In genomic region chr18:57621252-57621607, GRCh38 we compare ENCODE assay signal across 8 cellular contexts. TPM values are rescaled to one million over a fixed set of nuclear protein-coding genes. Genes with fewer than 3 reads are reported as not detected.
A peak's percentile ranks its signal among the peaks of the same experiment; 100 is the strongest.
DNase-seq lines count a peak whose midpoint lies in the region; ATAC-seq and TF ChIP-seq lines count a peak whose summit lies in the region.

No MANE protein-coding gene starts in this region.

- H3K9me3 ChIP-seq in lung (ENCODE audit: control insufficient read depth in 2 of 2, insufficient read depth in 1 of 2, low read length in 1 of 2): no peaks in the 10 kb centered on the region
- no peaks in the 10 kb centered on the region for H3K9me3 ChIP-seq in upper lobe of right lung

- 0 to 1% methylated on average over 17 to 20 of the region's 20 CpGs for WGBS in lung, 2 donors

- H3K27ac ChIP-seq in cingulate gyrus (ENCODE audit: low read depth, low read length) (peak overlapping the region; percentile 88), lung (ENCODE audit: low read depth in 1 of 2, low read length in 1 of 2) (peak overlapping the region; percentile 95 to 96), upper lobe of right lung (peak overlapping the region; percentile 94)

- DNase-seq in NCI-H2227 (lab: John Stamatoyannopoulos, UW; ENCODE audit: unreplicated experiment): peak; percentile 48
- DNase-seq in NCI-H2227 treated with DMSO at 0.1 percent for 48 hours (lab: John Stamatoyannopoulos, UW): no peak
- peak; percentile 47 for DNase-seq in NAMALWA (ENCODE audit: low spot score)
- peak; percentile 33 for DNase-seq in lung (ENCODE audit: low spot score)
- DNase-seq in upper lobe of right lung: no peak
- no peak for DNase-seq in NCI-H510A treated with DMSO at 0.1 percent for 48 hours (lab: John Stamatoyannopoulos, UW)

- intact Hi-C loops in upper lobe of right lung (cut with DNase I): no loop called here

- ATAC-seq in GM21825 (IDR thresholded peaks at IDR 0.05; ENCODE audit: unreplicated experiment) (peak; percentile 18), lung (ENCODE audit: insufficient read depth, low FRiP score) (peak; percentile 6), upper lobe of right lung (peak; percentile 38)

- peaks cover 0 to 7% of the 10 kb centered on the region in 2 donors for H3K4me1 ChIP-seq in lung (ENCODE audit: control insufficient read depth in 2 of 2, insufficient read depth in 2 of 2, low read length in 2 of 2)
- H3K4me1 ChIP-seq in upper lobe of right lung: peaks cover 7% of the 10 kb centered on the region

- H3K36me3 ChIP-seq in lung (ENCODE audit: control insufficient read depth in 2 of 2, insufficient read depth in 2 of 2, low read length in 2 of 2) (peaks cover 0 to 12% of the 10 kb centered on the region in 2 donors), upper lobe of right lung (peaks cover 8% of the 10 kb centered on the region)

- H3K4me3 ChIP-seq in lung (peak overlapping the region; percentile 75), upper lobe of right lung (peak overlapping the region; percentile 86)

- H3K27me3 ChIP-seq in lung (ENCODE audit: control insufficient read depth, insufficient read depth) (no peaks in the 10 kb centered on the region), upper lobe of right lung (no peaks in the 10 kb centered on the region)

- TF ChIP-seq CTCF in lung (IDR thresholded peaks at IDR 0.05; ENCODE audit: control extremely low read depth, extremely low read depth) (no peak), upper lobe of right lung (IDR thresholded peaks at IDR 0.05) (no peak)

RNA-seq across cellular contexts. Expression of gene NARS1, which starts 0.4 kb away (rescaled TPM):
- 100 to 1,000 TPM in 1 of 2 donors, 10 to 100 TPM in 1; 86.4 to 103 TPM for total RNA-seq in lung
- 10 to 100 TPM; 81.1 to 88.6 TPM for polyA plus RNA-seq in lung
- 92.5 TPM for total RNA-seq in upper lobe of right lung

RNA-seq across cellular contexts. Expression of gene FECH, which starts 34.7 kb away (rescaled TPM):
- total RNA-seq in lung (100 to 1,000 TPM in 1 of 2 donors, 10 to 100 TPM in 1; 28.3 to 107 TPM), upper lobe of right lung (20.0 TPM)
- 10 to 100 TPM in 1 of 2 donors, 1 to 10 TPM in 1; 4.5 to 12.5 TPM for polyA plus RNA-seq in lung

Comparison
In these comparisons a context has a peak if more than half of its experiments do, and no peak if none do; other contexts are left out.
1. DNase-seq: peak in NCI-H2227 (single experiment), NAMALWA (single experiment) and lung (single experiment); none in NCI-H2227 treated with DMSO at 0.1 percent for 48 hours (single experiment), upper lobe of right lung (single experiment) and NCI-H510A treated with DMSO at 0.1 percent for 48 hours (single experiment).
2. Peak in every context shown above with its lines, with median percentiles within 50 percentile points of each other: ATAC-seq and H3K27ac ChIP-seq.